Comparison of ENCODE assay signal across 14 cellular contexts in the genomic region with DNA sequence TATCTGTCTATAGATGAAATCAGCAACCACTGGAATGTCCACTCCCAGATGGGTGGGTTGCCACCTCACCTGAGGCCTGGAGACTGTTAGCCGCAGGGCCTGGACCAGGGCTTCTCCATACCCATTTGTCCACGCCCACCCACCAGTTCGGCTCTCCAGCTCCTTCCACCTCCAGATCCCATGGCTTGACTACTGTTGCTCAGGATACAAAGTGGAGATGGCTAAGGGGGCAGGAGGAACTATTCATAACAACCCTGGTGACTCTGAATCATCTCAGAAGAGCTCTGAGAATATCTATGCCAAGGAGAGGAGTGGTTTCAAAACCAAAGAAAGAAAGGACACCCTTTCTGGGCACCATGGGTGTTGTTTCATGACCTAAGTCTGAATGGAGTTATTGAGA.
DNase-seq lines count a peak whose midpoint lies in the region; TF ChIP-seq lines count a peak whose summit lies in the region.
"Had no signal": no experiment of that assay in that cellular context is flagged by ENCODE, and none has a peak within 500 bp of the region (broad histone marks: within the 10 kb centered on the region; RNA-seq: fewer than 3 reads in every experiment).

No MANE protein-coding gene starts in this region.

- H3K9me3 ChIP-seq in OCI-LY7 (ENCODE audit: low read length) = no peaks in the 10 kb centered on the region
- H3K9me3 ChIP-seq in muscle layer of duodenum (ENCODE audit: control insufficient read depth in 1 of 2, low read length in 2 of 2) = no peaks in the 10 kb centered on the region
- no peaks in the 10 kb centered on the region for H3K9me3 ChIP-seq in uterus
- H3K9me3 ChIP-seq: adrenal gland, heart left ventricle had no signal

- CTCF ChIA-PET in OCI-LY7 (lab: Charles Lee; ENCODE audit: unreplicated experiment) = no interaction called here

- no peak for TF ChIP-seq CTCF in OCI-LY7 (conservative IDR thresholded peaks at IDR 0.05; ENCODE audit: low read length)
- no peak for TF ChIP-seq CTCF in uterus (IDR thresholded peaks at IDR 0.05)

- H3K27ac ChIP-seq in OCI-LY7 (ENCODE audit: low read depth, low read length, poor library complexity, severe bottlenecking) = no peak overlapping the region
- peak overlapping the region; percentile 44 for H3K27ac ChIP-seq in epithelial cell of prostate
- peak overlapping the region; percentile 25 for H3K27ac ChIP-seq in muscle layer of duodenum (ENCODE audit: low read length)
- peak overlapping the region; percentile 81 to 89 for H3K27ac ChIP-seq in uterus
- H3K27ac ChIP-seq: adrenal gland, C4-2B, heart left ventricle, SK-N-MC had no signal

- no peaks in the 10 kb centered on the region for H3K79me2 ChIP-seq in OCI-LY7 (ENCODE audit: insufficient read depth, low read depth, low read length)

- H3K36me3 ChIP-seq in OCI-LY7 (ENCODE audit: insufficient read depth, low read length) (no peaks in the 10 kb centered on the region), muscle layer of duodenum (ENCODE audit: control insufficient read depth in 1 of 2, insufficient read depth in 2 of 2, low read length in 2 of 2) (no peaks in the 10 kb centered on the region), uterus (no peaks in the 10 kb centered on the region)
- H3K36me3 ChIP-seq: adrenal gland, heart left ventricle had no signal

- H3K9me2 ChIP-seq in OCI-LY7 (ENCODE audit: insufficient read depth, low read length) = no peaks in the 10 kb centered on the region

- 0 out of 2 replicates have a peak overlapping the region, but pooled peaks have one; percentile 6 for H2AFZ ChIP-seq in OCI-LY7 (ENCODE audit: low read length)

- no peak overlapping the region for H3K4me3 ChIP-seq in OCI-LY7 (ENCODE audit: low read depth, low read length, poor library complexity, severe bottlenecking)
- H3K4me3 ChIP-seq in muscle layer of duodenum (ENCODE audit: low read depth in 1 of 2, low read length in 2 of 2) = no peak overlapping the region
- no peak overlapping the region for H3K4me3 ChIP-seq in uterus
- H3K4me3 ChIP-seq: adrenal gland, heart left ventricle, SK-N-MC had no signal

- H3K4me2 ChIP-seq in OCI-LY7 (ENCODE audit: low read length) = no peak overlapping the region

- POLR2A ChIA-PET in OCI-LY7 (lab: Charles Lee) = no interaction called here

- H4K20me1 ChIP-seq in OCI-LY7 (ENCODE audit: insufficient read depth, low read length) = no peaks in the 10 kb centered on the region

- no TSS peak for BruUV-seq in OCI-LY7 (replicated peaks; lab: Mats Ljungman, UMichigan)

- TF ChIP-seq POLR2A in uterus (IDR thresholded peaks at IDR 0.05) = no peak

- H3K27me3 ChIP-seq in muscle layer of duodenum (ENCODE audit: low read depth, low read length) = no peaks in the 10 kb centered on the region
- no peaks in the 10 kb centered on the region for H3K27me3 ChIP-seq in uterus
- H3K27me3 ChIP-seq: adrenal gland, heart left ventricle had no signal

- DNase-seq in OCI-LY7 (ENCODE audit: low spot score) = no peak
- no peak for DNase-seq in epithelial cell of prostate (ENCODE audit: low read depth, low spot score)
- DNase-seq in uterus = no peak
- DNase-seq in activated gamma-delta T cell (lab: John Stamatoyannopoulos, UW) = no peak
- DNase-seq in DMS 273 (lab: John Stamatoyannopoulos, UW; ENCODE audit: unreplicated experiment) = no peak
- no peak for DNase-seq in NCI-H510A treated with DMSO at 0.1 percent for 48 hours (lab: John Stamatoyannopoulos, UW)
- DNase-seq: activated T-cell treated with anti-CD3 and anti-CD28 coated beads, Interleukin-2, amount 50 U/mL, for 24 hours; adrenal gland; DMS79; heart left ventricle; kidney had no signal

- H3K4me1 ChIP-seq in OCI-LY7 (ENCODE audit: insufficient read depth, low read length, poor library complexity, severe bottlenecking) (peaks cover 13% of the 10 kb centered on the region), muscle layer of duodenum (ENCODE audit: control insufficient read depth in 1 of 2, insufficient read depth in 2 of 2, low read length in 2 of 2) (no peaks in the 10 kb centered on the region), uterus (peaks cover 0 to 10% of the 10 kb centered on the region in 2 donors)
- H3K4me1 ChIP-seq: adrenal gland had no signal

- intact Hi-C loops in OCI-LY7 (cut with micrococcal nuclease; ENCODE audit: unreplicated experiment) (no loop called here), uterus (cut with DNase I; ENCODE audit: low total_unique reads) (no loop called here)
